In genomic region chr4:7823416-7823824, GRCh38 we compare ENCODE assay signal across 1 cellular context.
TF ChIP-seq lines count a peak whose summit lies in the region.

No MANE protein-coding gene starts in this region.

TF ChIP-seq in A549, 52 proteins besides CTCF, POLR2A, EP300 and RAD21 (continued from another document):
- no peak for TF ChIP-seq PBX3 (IDR thresholded peaks at IDR 0.05)
- no peak for TF ChIP-seq TP53 (CRISPR knock-in tag; IDR thresholded peaks at IDR 0.05)
- TF ChIP-seq MAX (IDR thresholded peaks at IDR 0.05): no peak
TF ChIP-seq in A549: peak in this region for 0.
